Comparison of ENCODE assay signal across 28 cellular contexts in genomic region chr15:73485372-73485771, GRCh38. TPM values are rescaled to one million over a fixed set of nuclear protein-coding genes. Genes with fewer than 3 reads are reported as not detected.
"Had no signal": no experiment of that assay in that cellular context is flagged by ENCODE, and none has a peak within 500 bp of the region (broad histone marks: within the 10 kb centered on the region; RNA-seq: fewer than 3 reads in every experiment).

No MANE protein-coding gene starts in this region.

- H3K27ac Mint-ChIP-seq: activated CD4-positive, alpha-beta memory T cell treated with anti-CD3 and anti-CD28 coated beads, Interleukin-2, amount 10 ng/mL, durations not matched to agents 7 days and 5 days; activated CD4-positive, alpha-beta T cell treated with anti-CD3 and anti-CD28 coated beads for 36 hours; activated naive CD4-positive, alpha-beta T cell treated with anti-CD3 and anti-CD28 coated beads for 36 hours; activated naive CD8-positive, alpha-beta T cell; activated T-helper 17 cell treated with anti-CD3 and anti-CD28 coated beads, Interleukin-2, amount 50 U/mL, for 72 hours; T-helper 17 cell had no signal

- H3K4me3 Mint-ChIP-seq: activated CD4-positive, alpha-beta memory T cell treated with anti-CD3 and anti-CD28 coated beads, Interleukin-2, amount 10 ng/mL, durations not matched to agents 7 days and 5 days; activated CD4-positive, alpha-beta T cell treated with anti-CD3 and anti-CD28 coated beads for 36 hours; activated naive CD4-positive, alpha-beta T cell treated with anti-CD3 and anti-CD28 coated beads for 36 hours; activated naive CD8-positive, alpha-beta T cell; activated T-helper 17 cell treated with anti-CD3 and anti-CD28 coated beads, Interleukin-2, amount 50 U/mL, for 72 hours; T-helper 17 cell had no signal

- ATAC-seq: activated CD4-positive, alpha-beta T cell treated with anti-CD3 and anti-CD28 coated beads for 36 hours; activated T-helper 17 cell treated with anti-CD3 and anti-CD28 coated beads, Interleukin-2, amount 50 U/mL, for 72 hours; SK-N-SH treated with all-trans-retinoic acid at 6 μM for 48 hours; T-helper 17 cell had no signal

- H3K9me3 Mint-ChIP-seq: activated CD4-positive, alpha-beta memory T cell treated with anti-CD3 and anti-CD28 coated beads, Interleukin-2, amount 10 ng/mL, durations not matched to agents 7 days and 5 days had no signal

- H3K27ac ChIP-seq: brain microvascular endothelial cell, SJSA1, VCaP had no signal

- H3K4me3 ChIP-seq: SJSA1 had no signal

- H3K9me3 ChIP-seq: SJSA1 had no signal

- H3K4me1 ChIP-seq: SJSA1 had no signal

- H3K36me3 ChIP-seq: brain microvascular endothelial cell, SJSA1 had no signal

- H3K36me3 Mint-ChIP-seq: activated naive CD8-positive, alpha-beta T cell had no signal

- DNase-seq: activated CD4-positive, alpha-beta memory T cell treated with anti-CD3 and anti-CD28 coated beads, Interleukin-2, amount 10 ng/mL, durations not matched to agents 7 days and 5 days; activated CD4-positive, alpha-beta T cell treated with anti-CD3 and anti-CD28 coated beads for 36 hours; activated CD4-positive, alpha-beta T cell treated with anti-CD3 and anti-CD28 coated beads, Interleukin-2, amount 50 U/mL, for 1 hour; activated gamma-delta T cell; activated naive CD4-positive, alpha-beta T cell treated with anti-CD3 and anti-CD28 coated beads for 36 hours; activated T-cell treated with anti-CD3 and anti-CD28 coated beads for 4 hours; activated T-cell treated with anti-CD3 and anti-CD28 coated beads, Interleukin-2, amount 50 U/mL, for 48 hours; brain microvascular endothelial cell; cerebellar nuclear complex; MM.1S; NCI-H1105; NCI-H1436; NCI-H1694 treated with DMSO at 0.1 percent for 48 hours; NCI-H2029 treated with DMSO at 0.1 percent for 48 hours; NCI-H446 treated with DMSO at 0.1 percent for 48 hours; NCI-H524 treated with DMSO at 0.1 percent for 48 hours; NCI-H774; NK-92 treated with Interleukin-12 subunit alpha and Interleukin-12 subunit beta, amount 100 ng/mL, for 24 hours; SHP77; T-helper 17 cell; T-helper 9 cell had no signal

- H3K27me3 ChIP-seq: brain microvascular endothelial cell, SJSA1 had no signal

- H3K4me1 Mint-ChIP-seq: activated CD4-positive, alpha-beta memory T cell treated with anti-CD3 and anti-CD28 coated beads, Interleukin-2, amount 10 ng/mL, durations not matched to agents 7 days and 5 days; activated CD4-positive, alpha-beta T cell treated with anti-CD3 and anti-CD28 coated beads for 36 hours; activated T-helper 17 cell treated with anti-CD3 and anti-CD28 coated beads, Interleukin-2, amount 50 U/mL, for 72 hours; T-helper 17 cell had no signal

RNA-seq across cellular contexts. Expression of gene REC114, which starts 42.4 kb away (rescaled TPM):
- total RNA-seq: activated CD4-positive, alpha-beta memory T cell treated with anti-CD3 and anti-CD28 coated beads, Interleukin-2, amount 10 ng/mL, durations not matched to agents 7 days and 5 days; activated CD4-positive, alpha-beta T cell treated with anti-CD3 and anti-CD28 coated beads for 36 hours; activated CD8-positive, alpha-beta memory T cell treated with anti-CD3 and anti-CD28 coated beads for 36 hours; activated naive CD4-positive, alpha-beta T cell treated with anti-CD3 and anti-CD28 coated beads for 36 hours; activated T-helper 17 cell treated with anti-CD3 and anti-CD28 coated beads, Interleukin-2, amount 50 U/mL, for 72 hours; cardiac septum; SJSA1; T-helper 17 cell had no signal
